Comparison of ENCODE assay signal across 8 cellular contexts in genomic region chr7:41943098-41943577, GRCh38.
DNase-seq lines count a peak whose midpoint lies in the region; ATAC-seq and TF ChIP-seq lines count a peak whose summit lies in the region.

No MANE protein-coding gene starts in this region.

- no peaks in the 10 kb centered on the region for H3K9me3 Mint-ChIP-seq in chondrocyte (ENCODE audit: low read depth)

- H3K4me1 Mint-ChIP-seq in chondrocyte (ENCODE audit: low read depth), result peaks cover 32% of the 10 kb centered on the region

- peak overlapping the region; percentile 72 for H3K4me3 Mint-ChIP-seq in chondrocyte (ENCODE audit: unreplicated experiment)

- no peaks in the 10 kb centered on the region for H3K9me3 ChIP-seq in left lung

- ATAC-seq in GM18861 (IDR thresholded peaks at IDR 0.05; ENCODE audit: unreplicated experiment) (peak; percentile 89), HG03060 (IDR thresholded peaks at IDR 0.05; ENCODE audit: low read depth, unreplicated experiment) (peak; percentile 69), left lung (peak; percentile 95)

- peaks cover 2% of the 10 kb centered on the region for H3K27me3 Mint-ChIP-seq in chondrocyte (ENCODE audit: low read depth)

- POLR2A ChIA-PET in AG04449 (lab: Yijun Ruan, JAX), result interaction anchor here (0.6 kb wide), 1 partner anchor 989 kb away, joined by 3 read pairs; the partner anchor contains the start of genes MRPL32 and PSMA2

- H3K4me3 ChIP-seq in AG04449 (ENCODE audit: low read depth, low read length) (peak overlapping the region; percentile 40; the same call in 1 of the 2 replicates), left lung (peak overlapping the region in 1 of 2 donors; percentile 3)

- H3K36me3 ChIP-seq in left lung, result no peaks in the 10 kb centered on the region

- H3K27ac Mint-ChIP-seq in chondrocyte (ENCODE audit: unreplicated experiment), result peak overlapping the region; percentile 46

- no peak overlapping the region for H3K27ac ChIP-seq in left lung

- CTCF ChIA-PET in AG04449 (lab: Yijun Ruan, JAX), result interaction anchor here (0.6 to 8.7 kb wide), 58 partner anchors 8 to 1511 kb away, joined by 3 to 164 read pairs (median 4); partner anchors contain the start of genes MRPL32 and PSMA2

- H3K4me1 ChIP-seq in left lung, result peaks cover 11 to 17% of the 10 kb centered on the region in 2 donors

- H3K27me3 ChIP-seq in left lung, result peaks cover 0 to 25% of the 10 kb centered on the region in 2 donors

- H3K36me3 Mint-ChIP-seq in chondrocyte (ENCODE audit: low read depth), result no peaks in the 10 kb centered on the region

- intact Hi-C loops in left lung (cut with DNase I), result loop anchor here in 1 of 2 donors (10.0 kb wide), 2 partner anchors 752 to 912 kb away; no protein-coding TSS in a partner anchor

- no peak for DNase-seq in AG04449 (ENCODE audit: low read depth, low spot score)
- DNase-seq in NCI-H2196 (lab: John Stamatoyannopoulos, UW; ENCODE audit: unreplicated experiment), result peak; percentile 74
- peak; percentile 68 to 71 for DNase-seq in activated CD4-positive, alpha-beta T cell treated with anti-CD3 and anti-CD28 coated beads for 24 hours (ENCODE audit: low read depth in 2 of 2)
- no peak for DNase-seq in chondrocyte (ENCODE audit: low spot score)
- DNase-seq in left lung, result peak; percentile 82 to 95
- DNase-seq in stimulated activated CD4-positive, alpha-beta T cell treated with anti-CD3 and anti-CD28 coated beads, Interleukin-2, amount 100 ng/mL, for 4 hours (ENCODE audit: low read depth), result peak; percentile 44

- TF ChIP-seq CTCF in AG04449 (IDR thresholded peaks at IDR 0.05; ENCODE audit: insufficient read depth, low read length, missing control alignments) (peak; percentile 98), chondrocyte (IDR thresholded peaks at IDR 0.05) (peak; percentile 100), left lung (IDR thresholded peaks at IDR 0.05) (peak; percentile 91 to 98)

Comparison
In these comparisons a context has a peak if more than half of its experiments do, and no peak if none do; other contexts are left out.
1. DNase-seq: peak in NCI-H2196 (single experiment), activated CD4-positive, alpha-beta T cell treated with anti-CD3 and anti-CD28 coated beads for 24 hours (2 of 2), left lung (2 of 2) and stimulated activated CD4-positive, alpha-beta T cell treated with anti-CD3 and anti-CD28 coated beads, Interleukin-2, amount 100 ng/mL, for 4 hours (single experiment); none in AG04449 (single experiment) and chondrocyte (single experiment).
2. Peak in every context shown above with its lines, with median percentiles within 50 percentile points of each other: CTCF ChIP-seq and ATAC-seq.